ENCODE assay signal across 25 cellular contexts in genomic region chr9:106445107-106445506, GRCh38.
"Had no signal": no experiment of that assay in that cellular context is flagged by ENCODE, and none has a peak within 500 bp of the region (broad histone marks: within the 10 kb centered on the region; RNA-seq: fewer than 3 reads in every experiment).

No MANE protein-coding gene starts in this region.

- H3K27ac ChIP-seq: colonic mucosa, epithelial cell of prostate, esophagus squamous epithelium, gastrocnemius medialis, hepatocyte, left lung, lower lobe of right lung had no signal

- H3K4me1 ChIP-seq: colonic mucosa, esophagus squamous epithelium, left lung, lower lobe of right lung had no signal

- ATAC-seq: effector memory CD8-positive, alpha-beta T cell; esophagus mucosa; gastrocnemius medialis; left lung; lower lobe of right lung; mucosa of descending colon had no signal

- H3K27me3 ChIP-seq: colonic mucosa, esophagus squamous epithelium, gastrocnemius medialis, hepatocyte, left lung had no signal

- H3K36me3 ChIP-seq: colonic mucosa, esophagus squamous epithelium, gastrocnemius medialis, left lung, lower lobe of right lung had no signal

- H3K9me3 ChIP-seq: colonic mucosa, esophagus squamous epithelium, gastrocnemius medialis, left lung, lower lobe of right lung, mucosa of descending colon had no signal

- H3K4me3 ChIP-seq: colonic mucosa, esophagus squamous epithelium, gastrocnemius medialis, hepatocyte, left lung, lower lobe of right lung, mucosa of descending colon had no signal

- DNase-seq: colonic mucosa; cortex of kidney; effector CD8-positive, alpha-beta T cell; effector memory CD8-positive, alpha-beta T cell; endodermal cell; erythroblast; esophagus squamous epithelium; foreskin fibroblast; foreskin melanocyte; gastrocnemius medialis; glutamatergic neuron; head of caudate nucleus; hypothalamus; immature natural killer cell; islet precursor cell; kidney; kidney glomerular epithelial cell; left lung; lower lobe of right lung; mesenchymal stem cell; mucosa of descending colon; naive B cell had no signal
